9 cellular contexts compared by ENCODE assay signal in genomic region chr12:77940011-77940423, GRCh38.
DNase-seq lines count a peak whose midpoint lies in the region; ATAC-seq and TF ChIP-seq lines count a peak whose summit lies in the region.
"Had no signal": no experiment of that assay in that cellular context is flagged by ENCODE, and none has a peak within 500 bp of the region (broad histone marks: within the 10 kb centered on the region; RNA-seq: fewer than 3 reads in every experiment).

No MANE protein-coding gene starts in this region.

- CTCF ChIA-PET in activated naive CD4-positive, alpha-beta T cell treated with anti-CD3 and anti-CD28 coated beads, Interleukin-2, amount 10 ng/mL, durations not matched to agents 7 days and 5 days (lab: Charles Lee): no interaction called here

- H2BK5ac ChIP-seq in H9 (ENCODE audit: insufficient read length, low read length): no peak overlapping the region

- no peaks in the 10 kb centered on the region for H4K20me1 ChIP-seq in H9 (ENCODE audit: control insufficient read depth, insufficient read depth, insufficient read length)

- H3K18ac ChIP-seq in H9 (ENCODE audit: insufficient read length, low read depth, low read length): no peak overlapping the region

- H2AK5ac ChIP-seq in H9 (ENCODE audit: insufficient read length, low read length): no peak overlapping the region

- H3K36me3 Mint-ChIP-seq in H9 (ENCODE audit: insufficient read depth in 1 of 3, low read depth in 3 of 3): no peaks in the 10 kb centered on the region
- H3K36me3 Mint-ChIP-seq in activated naive CD4-positive, alpha-beta T cell treated with anti-CD3 and anti-CD28 coated beads, Interleukin-2, amount 10 ng/mL, durations not matched to agents 7 days and 5 days: no peaks in the 10 kb centered on the region

- H2AFZ ChIP-seq in H9 (ENCODE audit: low read length): peak overlapping the region; percentile 56

- no peak for ATAC-seq in HG03354 (IDR thresholded peaks at IDR 0.05; ENCODE audit: poor library complexity, severe bottlenecking, unreplicated experiment)

- no peak for TF ChIP-seq CTCF in H9 (conservative IDR thresholded peaks at IDR 0.05)
- no peak for TF ChIP-seq CTCF in foreskin fibroblast (IDR thresholded peaks at IDR 0.05; ENCODE audit: low read depth, low read length)

- peaks cover 5% of the 10 kb centered on the region for H3K36me3 ChIP-seq in skeletal muscle satellite cell (ENCODE audit: insufficient read depth, low read length)

- no peak overlapping the region for H2BK15ac ChIP-seq in H9 (ENCODE audit: low read depth, low read length)

- no peaks in the 10 kb centered on the region for H3K27me3 ChIP-seq in H9 (ENCODE audit: insufficient read depth, low read length)
- no peaks in the 10 kb centered on the region for H3K27me3 ChIP-seq in skeletal muscle satellite cell (ENCODE audit: control insufficient read depth, insufficient read depth, low read length)

- no peaks in the 10 kb centered on the region for H3K27me3 Mint-ChIP-seq in H9 (ENCODE audit: low read depth)
- no peaks in the 10 kb centered on the region for H3K27me3 Mint-ChIP-seq in activated naive CD4-positive, alpha-beta T cell treated with anti-CD3 and anti-CD28 coated beads, Interleukin-2, amount 10 ng/mL, durations not matched to agents 7 days and 5 days
- H3K27me3 Mint-ChIP-seq: dendritic cell treated with granulocyte-macrophage colony-stimulating factor and Interleukin-4, amounts not matched to agents 40 ng/mL and 50 ng/mL, for 4 days had no signal

- H3K4me3 ChIP-seq in foreskin fibroblast (ENCODE audit: low read depth in 1 of 2, low read length in 2 of 2) (peak overlapping the region; percentile 50 to 60), skeletal muscle satellite cell (ENCODE audit: low read length) (peak overlapping the region; percentile 73)

- no peaks in the 10 kb centered on the region for H3K9me3 Mint-ChIP-seq in H9
- peaks cover 2% of the 10 kb centered on the region for H3K9me3 Mint-ChIP-seq in activated naive CD4-positive, alpha-beta T cell treated with anti-CD3 and anti-CD28 coated beads, Interleukin-2, amount 10 ng/mL, durations not matched to agents 7 days and 5 days
- H3K9me3 Mint-ChIP-seq: dendritic cell treated with granulocyte-macrophage colony-stimulating factor and Interleukin-4, amounts not matched to agents 40 ng/mL and 50 ng/mL, for 4 days had no signal

- H4K5ac ChIP-seq in H9 (ENCODE audit: insufficient read length, low read depth, low read length): no peak overlapping the region

- H3T11ph ChIP-seq in H9 (ENCODE audit: low read length): no peak overlapping the region

- no peak overlapping the region for H2BK120ac ChIP-seq in H9 (ENCODE audit: low read depth, low read length, poor library complexity, severe bottlenecking)

- DNase-seq in H9 (peak; percentile 41), SW480 (ENCODE audit: low spot score) (peak; percentile 20), foreskin fibroblast (peak; percentile 77 to 88), NCI-H2171 treated with DMSO at 0.1 percent for 48 hours (lab: John Stamatoyannopoulos, UW) (no peak)
- no peak for DNase-seq in activated naive CD4-positive, alpha-beta T cell treated with anti-CD3 and anti-CD28 coated beads, Interleukin-2, amount 10 ng/mL, durations not matched to agents 7 days and 5 days
- DNase-seq in activated CD4-positive, alpha-beta T cell treated with anti-CD3 and anti-CD28 coated beads for 48 hours: no peak

- no peak overlapping the region for H3K9ac ChIP-seq in H9 (ENCODE audit: extremely low read depth, insufficient read length, low read length)
- H3K9ac ChIP-seq in skeletal muscle satellite cell (ENCODE audit: low read depth, low read length): peak overlapping the region; percentile 80

- no peaks in the 10 kb centered on the region for H3K9me3 ChIP-seq in H9 (ENCODE audit: control insufficient read depth, low read depth, low read length)
- H3K9me3 ChIP-seq in skeletal muscle satellite cell (replicated peaks; ENCODE audit: low read length): no peaks in the 10 kb centered on the region

- H3K79me2 ChIP-seq in H9 (ENCODE audit: insufficient read depth, low read length): no peaks in the 10 kb centered on the region

- H4K8ac ChIP-seq in H9 (replicated peaks; ENCODE audit: insufficient read length, low read depth, low read length): no peak overlapping the region

- peaks cover 4 to 6% of the 10 kb centered on the region in 2 experiments; a peak in 3 of 4 replicates for H3K4me1 Mint-ChIP-seq in H9
- no peaks in the 10 kb centered on the region for H3K4me1 Mint-ChIP-seq in activated naive CD4-positive, alpha-beta T cell treated with anti-CD3 and anti-CD28 coated beads, Interleukin-2, amount 10 ng/mL, durations not matched to agents 7 days and 5 days

- H3K14ac ChIP-seq in H9 (ENCODE audit: insufficient read depth, low read length): no peak overlapping the region

- no peak overlapping the region for H4K91ac ChIP-seq in H9 (ENCODE audit: insufficient read length, low read depth, low read length)

- H3K4me3 Mint-ChIP-seq in H9: no peak overlapping the region
- no peak overlapping the region for H3K4me3 Mint-ChIP-seq in activated naive CD4-positive, alpha-beta T cell treated with anti-CD3 and anti-CD28 coated beads, Interleukin-2, amount 10 ng/mL, durations not matched to agents 7 days and 5 days
- H3K4me3 Mint-ChIP-seq: dendritic cell treated with granulocyte-macrophage colony-stimulating factor and Interleukin-4, amounts not matched to agents 40 ng/mL and 50 ng/mL, for 4 days had no signal

- H3K4me2 ChIP-seq in H9 (ENCODE audit: insufficient read depth, insufficient read length, low read length): no peak overlapping the region
- peak overlapping the region; percentile 84 for H3K4me2 ChIP-seq in skeletal muscle satellite cell (ENCODE audit: low read length)

- H3K23ac ChIP-seq in H9 (ENCODE audit: insufficient read length, low read depth, low read length): no peak overlapping the region

- H3K27ac ChIP-seq in H9 (ENCODE audit: insufficient read length, low read depth, low read length): no peak overlapping the region

- H3K23me2 ChIP-seq in H9 (ENCODE audit: insufficient read length, low read depth, low read length, poor library complexity, severe bottlenecking): no peaks in the 10 kb centered on the region

- no peak overlapping the region for H3K56ac ChIP-seq in H9 (ENCODE audit: insufficient read length, low read depth, low read length)

- H3K79me1 ChIP-seq in H9 (ENCODE audit: insufficient read depth, low read depth, low read length, poor library complexity, severe bottlenecking): no peaks in the 10 kb centered on the region

- WGBS in H9 (ENCODE audit: extremely low coverage, insufficient read length, low lambda C conversion rate): no CpG with 5 or more reads among the region's 1 CpG

- no peaks in the 10 kb centered on the region; the same call in 1 of the 2 replicates for H3K4me1 ChIP-seq in H9 (ENCODE audit: insufficient read depth, low read length)
- peaks cover 27% of the 10 kb centered on the region for H3K4me1 ChIP-seq in skeletal muscle satellite cell (ENCODE audit: control insufficient read depth, insufficient read depth, low read length)

- no peak overlapping the region for H3K4ac ChIP-seq in H9 (ENCODE audit: low read depth, low read length)

- no peak overlapping the region for H2BK12ac ChIP-seq in H9 (ENCODE audit: insufficient read length, low read depth, low read length)

- H2BK20ac ChIP-seq in H9 (ENCODE audit: low read depth, low read length, poor library complexity, severe bottlenecking): no peak overlapping the region

- H3K27ac Mint-ChIP-seq in H9: peak overlapping the region; percentile 22 to 82 (median 24); a peak in 5 of 7 replicates
- H3K27ac Mint-ChIP-seq in activated naive CD4-positive, alpha-beta T cell treated with anti-CD3 and anti-CD28 coated beads, Interleukin-2, amount 10 ng/mL, durations not matched to agents 7 days and 5 days: no peak overlapping the region
- H3K27ac Mint-ChIP-seq: dendritic cell treated with granulocyte-macrophage colony-stimulating factor and Interleukin-4, amounts not matched to agents 40 ng/mL and 50 ng/mL, for 4 days had no signal

Comparison
In these comparisons a context has a peak if more than half of its experiments do, and no peak if none do; other contexts are left out.
1. DNase-seq: peak in H9 (single experiment), SW480 (single experiment) and foreskin fibroblast (2 of 2); none in activated naive CD4-positive, alpha-beta T cell treated with anti-CD3 and anti-CD28 coated beads, Interleukin-2, amount 10 ng/mL, durations not matched to agents 7 days and 5 days (single experiment), NCI-H2171 treated with DMSO at 0.1 percent for 48 hours (single experiment) and activated CD4-positive, alpha-beta T cell treated with anti-CD3 and anti-CD28 coated beads for 48 hours (single experiment).